1 cellular context compared by ENCODE assay signal in the genomic region with DNA sequence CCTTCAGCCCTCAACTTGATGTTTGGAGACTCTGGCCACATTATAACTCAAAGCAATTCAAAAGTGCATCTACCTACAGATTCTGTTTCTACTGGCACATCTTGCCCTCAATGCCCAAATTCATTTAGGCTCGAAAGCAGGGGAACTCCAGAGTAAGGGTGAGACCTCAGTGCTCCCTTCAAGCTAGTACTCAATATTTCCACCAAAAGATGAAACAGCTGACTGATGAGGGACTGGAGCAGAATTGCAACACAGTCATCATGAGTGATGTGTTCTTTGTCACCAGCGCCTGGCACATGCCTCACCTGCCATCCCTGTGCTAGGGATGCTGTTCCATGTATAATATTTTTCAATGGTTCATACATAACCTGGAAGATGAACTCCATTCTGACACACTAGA.
TF ChIP-seq lines count a peak whose summit lies in the region.

No MANE protein-coding gene starts in this region.

TF ChIP-seq in IMR-90, 13 proteins besides CTCF, POLR2A, EP300 and RAD21 (continued from another document):
- no peak for TF ChIP-seq MAZ (IDR thresholded peaks at IDR 0.05; ENCODE audit: borderline replicate concordance, low read depth, low read length)
- TF ChIP-seq NFE2L2 (IDR thresholded peaks at IDR 0.05; ENCODE audit: low read depth, low read length): no peak
- TF ChIP-seq, protein P1, sequence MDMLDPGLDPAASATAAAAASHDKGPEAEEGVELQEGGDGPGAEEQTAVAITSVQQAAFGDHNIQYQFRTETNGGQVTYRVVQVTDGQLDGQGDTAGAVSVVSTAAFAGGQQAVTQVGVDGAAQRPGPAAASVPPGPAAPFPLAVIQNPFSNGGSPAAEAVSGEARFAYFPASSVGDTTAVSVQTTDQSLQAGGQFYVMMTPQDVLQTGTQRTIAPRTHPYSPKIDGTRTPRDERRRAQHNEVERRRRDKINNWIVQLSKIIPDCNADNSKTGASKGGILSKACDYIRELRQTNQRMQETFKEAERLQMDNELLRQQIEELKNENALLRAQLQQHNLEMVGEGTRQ (IDR thresholded peaks at IDR 0.05; ENCODE audit: low read depth, low read length): no peak
- no peak for TF ChIP-seq RCOR1 (IDR thresholded peaks at IDR 0.05; ENCODE audit: insufficient replicate concordance, low read length)
- TF ChIP-seq, protein P2, sequence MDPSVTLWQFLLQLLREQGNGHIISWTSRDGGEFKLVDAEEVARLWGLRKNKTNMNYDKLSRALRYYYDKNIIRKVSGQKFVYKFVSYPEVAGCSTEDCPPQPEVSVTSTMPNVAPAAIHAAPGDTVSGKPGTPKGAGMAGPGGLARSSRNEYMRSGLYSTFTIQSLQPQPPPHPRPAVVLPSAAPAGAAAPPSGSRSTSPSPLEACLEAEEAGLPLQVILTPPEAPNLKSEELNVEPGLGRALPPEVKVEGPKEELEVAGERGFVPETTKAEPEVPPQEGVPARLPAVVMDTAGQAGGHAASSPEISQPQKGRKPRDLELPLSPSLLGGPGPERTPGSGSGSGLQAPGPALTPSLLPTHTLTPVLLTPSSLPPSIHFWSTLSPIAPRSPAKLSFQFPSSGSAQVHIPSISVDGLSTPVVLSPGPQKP (IDR thresholded peaks at IDR 0.05; ENCODE audit: borderline replicate concordance, low read depth, low read length): no peak
- TF ChIP-seq MAFK (IDR thresholded peaks at IDR 0.05; ENCODE audit: low read depth, low read length): no peak
- no peak for TF ChIP-seq FOS (IDR thresholded peaks at IDR 0.05; ENCODE audit: low read depth, low read length)
- TF ChIP-seq CHD1 (IDR thresholded peaks at IDR 0.05; ENCODE audit: low read depth, low read length): no peak
